In genomic region chr1:145985129-145985501, GRCh38 we compare ENCODE assay signal across 9 cellular contexts. TPM values are rescaled to one million over a fixed set of nuclear protein-coding genes. Genes with fewer than 3 reads are reported as not detected.
DNase-seq lines count a peak whose midpoint lies in the region; TF ChIP-seq lines count a peak whose summit lies in the region.
"Had no signal": no experiment of that assay in that cellular context is flagged by ENCODE, and none has a peak within 500 bp of the region (broad histone marks: within the 10 kb centered on the region; RNA-seq: fewer than 3 reads in every experiment).

No MANE protein-coding gene starts in this region.

- peaks cover 75% of the 10 kb centered on the region for H3K4me1 Mint-ChIP-seq in brain
- H3K4me1 Mint-ChIP-seq in mesothelial cell of epicardium = peaks cover 24% of the 10 kb centered on the region

- TF ChIP-seq CTCF in brain (conservative IDR thresholded peaks at IDR 0.05) = no peak
- TF ChIP-seq CTCF in mesothelial cell of epicardium (IDR thresholded peaks at IDR 0.05; ENCODE audit: unreplicated experiment) = no peak
- no peak for TF ChIP-seq CTCF in tibial artery (IDR thresholded peaks at IDR 0.05)
- TF ChIP-seq CTCF in foreskin fibroblast (IDR thresholded peaks at IDR 0.05; ENCODE audit: low read depth, low read length) = no peak

- no peaks in the 10 kb centered on the region for H3K27me3 ChIP-seq in tibial artery

- H3K4me3 ChIP-seq in tibial artery = no peak overlapping the region
- H3K4me3 ChIP-seq in foreskin fibroblast (ENCODE audit: low read depth in 1 of 2, low read length in 2 of 2) = no peak overlapping the region

- intact Hi-C loops in tibial artery (cut with DNase I; ENCODE audit: low total_unique reads) = no loop called here

- H3K27ac ChIP-seq in tibial artery = peak overlapping the region; percentile 71 to 90

- H3K4me3 Mint-ChIP-seq in brain = peak overlapping the region in 3 of 5 experiments; percentile 30 to 68 (median 60)
- H3K4me3 Mint-ChIP-seq in mesothelial cell of epicardium = no peak overlapping the region

- H3K36me3 Mint-ChIP-seq in brain (no peaks in the 10 kb centered on the region), mesothelial cell of epicardium (no peaks in the 10 kb centered on the region)

- H3K27ac Mint-ChIP-seq in brain (peak overlapping the region; percentile 18 to 93 (median 63)), mesothelial cell of epicardium (peak overlapping the region; percentile 82)

- H3K9me3 ChIP-seq in tibial artery = no peaks in the 10 kb centered on the region

- H3K4me1 ChIP-seq in tibial artery = peaks cover 0 to 67% (median 51%) of the 10 kb centered on the region in 4 donors

- H3K9me3 Mint-ChIP-seq in brain = no peaks in the 10 kb centered on the region
- H3K9me3 Mint-ChIP-seq in mesothelial cell of epicardium = no peaks in the 10 kb centered on the region

- H3K27me3 Mint-ChIP-seq in brain (no peaks in the 10 kb centered on the region), mesothelial cell of epicardium (ENCODE audit: low read depth) (no peaks in the 10 kb centered on the region)

- no peaks in the 10 kb centered on the region for H3K36me3 ChIP-seq in tibial artery

- DNase-seq in activated T-cell treated with anti-CD3 and anti-CD28 coated beads, Interleukin-2, amount 50 U/mL, for 1 hour = peak; percentile 11
- no peak for DNase-seq in activated T-cell treated with anti-CD3 and anti-CD28 coated beads for 4 hours
- no peak for DNase-seq in mesothelial cell of epicardium (ENCODE audit: low spot score in 2 of 2, unreplicated experiment in 2 of 2)
- peak; percentile 20 to 61 for DNase-seq in tibial artery
- no peak for DNase-seq in NCI-H1694 treated with DMSO at 0.1 percent for 48 hours (lab: John Stamatoyannopoulos, UW)
- DNase-seq in foreskin fibroblast = no peak
- DNase-seq in HuH-7.5 (ENCODE audit: low spot score) = no peak
- DNase-seq: stimulated activated CD4-positive, alpha-beta T cell treated with anti-CD3 and anti-CD28 coated beads, Interleukin-2, amount 100 ng/mL, for 24 hours had no signal

RNA-seq across cellular contexts. Expression of gene TXNIP, which starts 11.3 kb away (rescaled TPM):
- 115 TPM for polyA plus RNA-seq in brain (ENCODE audit: insufficient read depth, low read depth, low replicate concordance)
- 125 to 129 TPM (median 129 TPM) in 3 replicates for total RNA-seq in mesothelial cell of epicardium

RNA-seq across cellular contexts. Expression of gene POLR3GL, which starts 20.6 kb away (rescaled TPM):
- 47.1 TPM for polyA plus RNA-seq in brain (ENCODE audit: insufficient read depth, low read depth, low replicate concordance)
- total RNA-seq in mesothelial cell of epicardium = 14.4 to 16.4 TPM (median 14.7 TPM) in 3 replicates

RNA-seq across cellular contexts. Expression of gene ANKRD34A, which starts 20.7 kb away (rescaled TPM):
- 7.3 TPM for polyA plus RNA-seq in brain (ENCODE audit: insufficient read depth, low read depth, low replicate concordance)
- 0.86 to 1.9 TPM (median 0.94 TPM) in 3 replicates for total RNA-seq in mesothelial cell of epicardium

RNA-seq across cellular contexts. Expression of gene LIX1L, which starts 27.3 kb away (rescaled TPM):
- polyA plus RNA-seq in brain (ENCODE audit: insufficient read depth, low read depth, low replicate concordance) = 23.2 TPM
- 26.6 to 27.6 TPM (median 27.1 TPM) in 3 replicates for total RNA-seq in mesothelial cell of epicardium

RNA-seq across cellular contexts. Expression of gene HJV, which starts 36.4 kb away (rescaled TPM):
- polyA plus RNA-seq in brain (ENCODE audit: insufficient read depth, low read depth, low replicate concordance) = not detected
- not detected in 3 replicates for total RNA-seq in mesothelial cell of epicardium

Comparison
In these comparisons a context has a peak if more than half of its experiments do, and no peak if none do; other contexts are left out.
1. DNase-seq: peak in activated T-cell treated with anti-CD3 and anti-CD28 coated beads, Interleukin-2, amount 50 U/mL, for 1 hour (single experiment) and tibial artery (2 of 2); none in activated T-cell treated with anti-CD3 and anti-CD28 coated beads for 4 hours (single experiment), mesothelial cell of epicardium (0 of 2), NCI-H1694 treated with DMSO at 0.1 percent for 48 hours (single experiment), foreskin fibroblast (0 of 2) and HuH-7.5 (single experiment).